Comparison of ENCODE assay signal across 17 cellular contexts in the genomic region with DNA sequence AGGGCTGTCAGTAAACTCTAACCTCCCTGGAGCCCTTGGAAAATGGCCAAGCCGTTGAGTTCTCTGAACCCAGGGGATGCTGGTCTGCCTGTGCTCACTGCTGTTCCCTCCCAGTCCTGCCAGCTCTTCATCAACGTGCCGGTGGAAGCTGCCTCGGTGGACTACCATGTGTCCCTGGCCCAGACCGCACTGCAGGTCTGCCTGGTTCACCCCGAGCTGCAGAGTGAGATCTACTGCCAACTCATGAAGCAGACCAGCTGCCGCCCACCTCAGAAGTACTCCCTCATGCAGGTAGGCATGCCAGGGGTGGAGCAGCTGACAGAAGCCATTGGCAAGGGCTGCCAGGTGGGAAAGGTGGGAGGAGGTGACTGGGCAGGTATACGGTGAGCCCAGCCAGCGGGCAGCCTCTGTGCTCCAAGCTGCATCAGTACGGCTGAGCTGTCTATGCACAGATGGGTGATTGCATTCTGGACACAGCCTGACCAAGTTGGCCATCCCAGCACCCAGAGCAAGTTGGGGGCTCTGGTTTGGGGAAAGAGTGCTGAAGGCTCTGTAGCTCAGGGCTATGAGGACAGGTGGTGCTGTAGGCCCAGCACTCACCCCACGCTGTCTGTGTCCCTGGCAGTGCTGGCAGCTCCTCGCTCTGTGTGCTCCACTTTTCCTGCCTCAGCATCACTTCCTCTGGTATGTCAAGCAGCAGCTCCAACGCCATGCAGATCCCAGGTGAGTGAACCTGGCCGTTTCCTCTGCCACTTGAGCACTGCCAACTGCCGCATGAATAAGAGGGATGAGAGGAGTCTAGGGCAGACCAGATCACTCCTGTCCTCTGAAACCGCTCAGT.
"Had no signal": no experiment of that assay in that cellular context is flagged by ENCODE, and none has a peak within 500 bp of the region (broad histone marks: within the 10 kb centered on the region; RNA-seq: fewer than 3 reads in every experiment).

No MANE protein-coding gene starts in this region.

- H3K4me3 ChIP-seq: hepatocyte, lung, thoracic aorta had no signal

- ATAC-seq: activated CD4-positive, alpha-beta T cell treated with anti-CD3 and anti-CD28 coated beads for 36 hours; activated T-cell treated with anti-CD3 and anti-CD28 coated beads, Interleukin-2, amount 50 U/mL, for 72 hours; right cardiac atrium had no signal

- H3K9me3 ChIP-seq: thoracic aorta had no signal

- H3K27me3 Mint-ChIP-seq: activated CD4-positive, alpha-beta memory T cell treated with anti-CD3 and anti-CD28 coated beads, Interleukin-2, amount 10 ng/mL, durations not matched to agents 7 days and 5 days; activated CD4-positive, alpha-beta T cell treated with anti-CD3 and anti-CD28 coated beads for 36 hours; naive B cell; progenitor cell of endocrine pancreas; stimulated activated naive CD8-positive, alpha-beta T cell treated with anti-CD3 and anti-CD28 coated beads, Interleukin-15, Interleukin-2, amounts not matched to agents 100 ng/mL and 50 ng/mL, for 24 hours had no signal

- H3K9me3 Mint-ChIP-seq: activated CD4-positive, alpha-beta memory T cell treated with anti-CD3 and anti-CD28 coated beads, Interleukin-2, amount 10 ng/mL, durations not matched to agents 7 days and 5 days; activated naive CD4-positive, alpha-beta T cell treated with anti-CD3 and anti-CD28 coated beads for 36 hours; activated T-cell treated with anti-CD3 and anti-CD28 coated beads, Interleukin-2, amount 50 U/mL, for 72 hours; naive B cell; stimulated activated naive CD8-positive, alpha-beta T cell treated with anti-CD3 and anti-CD28 coated beads, Interleukin-15, Interleukin-2, amounts not matched to agents 100 ng/mL and 50 ng/mL, for 24 hours had no signal

- H3K27me3 ChIP-seq: hepatocyte had no signal

- DNase-seq: activated CD4-positive, alpha-beta memory T cell treated with anti-CD3 and anti-CD28 coated beads, Interleukin-2, amount 10 ng/mL, durations not matched to agents 7 days and 5 days; activated CD4-positive, alpha-beta T cell treated with anti-CD3 and anti-CD28 coated beads for 36 hours; activated naive CD4-positive, alpha-beta T cell treated with anti-CD3 and anti-CD28 coated beads for 36 hours; activated T-cell treated with anti-CD3 and anti-CD28 coated beads, Interleukin-2, amount 50 U/mL, for 72 hours; dermis blood vessel endothelial cell; erythroblast; kidney glomerular epithelial cell; naive B cell; occipital lobe; right cardiac atrium; stimulated activated CD4-positive, alpha-beta T cell treated with anti-CD3 and anti-CD28 coated beads, Interleukin-2, amount 100 ng/mL, for 24 hours; T1000 had no signal

- H3K27ac Mint-ChIP-seq: activated CD4-positive, alpha-beta memory T cell treated with anti-CD3 and anti-CD28 coated beads, Interleukin-2, amount 10 ng/mL, durations not matched to agents 7 days and 5 days; activated CD4-positive, alpha-beta T cell treated with anti-CD3 and anti-CD28 coated beads for 36 hours; activated naive CD4-positive, alpha-beta T cell treated with anti-CD3 and anti-CD28 coated beads for 36 hours; activated T-cell treated with anti-CD3 and anti-CD28 coated beads, Interleukin-2, amount 50 U/mL, for 72 hours; progenitor cell of endocrine pancreas; stimulated activated naive CD8-positive, alpha-beta T cell treated with anti-CD3 and anti-CD28 coated beads, Interleukin-15, Interleukin-2, amounts not matched to agents 100 ng/mL and 50 ng/mL, for 24 hours had no signal

- H3K4me1 Mint-ChIP-seq: activated CD4-positive, alpha-beta T cell treated with anti-CD3 and anti-CD28 coated beads for 36 hours; naive B cell had no signal

- H3K36me3 Mint-ChIP-seq: naive B cell had no signal

- H3K4me3 Mint-ChIP-seq: activated CD4-positive, alpha-beta memory T cell treated with anti-CD3 and anti-CD28 coated beads, Interleukin-2, amount 10 ng/mL, durations not matched to agents 7 days and 5 days; activated CD4-positive, alpha-beta T cell treated with anti-CD3 and anti-CD28 coated beads for 36 hours; activated naive CD4-positive, alpha-beta T cell treated with anti-CD3 and anti-CD28 coated beads for 36 hours; activated T-cell treated with anti-CD3 and anti-CD28 coated beads, Interleukin-2, amount 50 U/mL, for 72 hours; naive B cell; stimulated activated naive CD8-positive, alpha-beta T cell treated with anti-CD3 and anti-CD28 coated beads, Interleukin-15, Interleukin-2, amounts not matched to agents 100 ng/mL and 50 ng/mL, for 24 hours had no signal
